11 cellular contexts compared by ENCODE assay signal in the genomic region with DNA sequence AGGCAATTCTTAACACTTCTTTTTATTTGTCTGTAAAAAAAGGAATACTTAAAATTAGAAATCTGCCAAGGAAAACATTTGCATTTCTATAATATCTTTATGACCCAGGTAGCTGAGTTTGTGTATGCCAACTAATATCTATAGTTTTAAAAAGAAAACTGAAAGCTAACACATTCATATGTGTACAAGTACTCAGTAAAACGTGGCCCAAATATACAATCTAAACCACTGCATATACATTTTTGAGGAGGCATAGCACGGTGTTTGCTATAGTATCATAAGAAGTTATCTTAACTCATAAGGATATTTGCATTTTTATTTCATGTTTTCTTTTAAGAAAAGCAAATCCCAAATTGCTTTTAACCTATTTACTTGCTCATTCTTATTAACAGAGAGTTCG.
A peak's percentile ranks its signal among the peaks of the same experiment; 100 is the strongest.
DNase-seq lines count a peak whose midpoint lies in the region; ATAC-seq lines count a peak whose summit lies in the region.
"Had no signal": no experiment of that assay in that cellular context is flagged by ENCODE, and none has a peak within 500 bp of the region (broad histone marks: within the 10 kb centered on the region; RNA-seq: fewer than 3 reads in every experiment).

No MANE protein-coding gene starts in this region.

- H3K4me2 ChIP-seq in mesenchymal stem cell (ENCODE audit: low read length, poor library complexity, severe bottlenecking): no peak overlapping the region

- no peak overlapping the region for H2BK15ac ChIP-seq in mesenchymal stem cell (ENCODE audit: low read depth, poor library complexity, severe bottlenecking)

- H3K4me3 ChIP-seq in mesenchymal stem cell (ENCODE audit: insufficient read depth in 1 of 2, low read depth in 1 of 2, low read length in 2 of 2): no peak overlapping the region

- peaks cover 0 to 10% of the 10 kb centered on the region in 2 experiments for H3K36me3 ChIP-seq in mesenchymal stem cell (ENCODE audit: control insufficient read depth in 1 of 2, insufficient read depth in 2 of 2, low read depth in 1 of 2, low read length in 2 of 2)

- no peak overlapping the region for H2AK5ac ChIP-seq in mesenchymal stem cell (ENCODE audit: low read length, severe bottlenecking)

- H4K8ac ChIP-seq in mesenchymal stem cell (ENCODE audit: low read length): no peak overlapping the region

- no peaks in the 10 kb centered on the region for H3K9me3 ChIP-seq in mesenchymal stem cell (ENCODE audit: control insufficient read depth, low read length)

- H4K91ac ChIP-seq in mesenchymal stem cell (ENCODE audit: low read length): no peak overlapping the region

- H2BK12ac ChIP-seq in mesenchymal stem cell (ENCODE audit: low read length in 2 of 2): no peak overlapping the region

- H3K23ac ChIP-seq in mesenchymal stem cell (ENCODE audit: low read length in 2 of 2): no peak overlapping the region

- no peak overlapping the region for H3K27ac ChIP-seq in mesenchymal stem cell (ENCODE audit: low read length, poor library complexity, severe bottlenecking)
- H3K27ac ChIP-seq: C4-2B had no signal

- WGBS in mesenchymal stem cell: no CpG with 5 or more reads among the region's 3 CpGs

- no peak overlapping the region for H3K4ac ChIP-seq in mesenchymal stem cell (ENCODE audit: low read depth in 1 of 2, low read length in 2 of 2)

- no peak overlapping the region for H3K18ac ChIP-seq in mesenchymal stem cell (ENCODE audit: low read depth in 1 of 2, low read length in 2 of 2)

- ATAC-seq in GM18861 (IDR thresholded peaks at IDR 0.05; ENCODE audit: unreplicated experiment): peak; percentile 79
- peak; percentile 90 for ATAC-seq in GM21360 (IDR thresholded peaks at IDR 0.05; ENCODE audit: unreplicated experiment)
- ATAC-seq in HG02884 (IDR thresholded peaks at IDR 0.05; ENCODE audit: unreplicated experiment): peak; percentile 99
- peak; percentile 90 for ATAC-seq in HG03521 (IDR thresholded peaks at IDR 0.05; ENCODE audit: unreplicated experiment)

- H3K27me3 ChIP-seq in mesenchymal stem cell (ENCODE audit: control insufficient read depth in 1 of 2, insufficient read depth in 1 of 2, low read length in 2 of 2): no peaks in the 10 kb centered on the region

- H2BK5ac ChIP-seq in mesenchymal stem cell (ENCODE audit: low read depth, low read length, poor library complexity, severe bottlenecking): no peak overlapping the region

- no peak overlapping the region for H2AFZ ChIP-seq in mesenchymal stem cell (ENCODE audit: low read depth, low read length)

- H3K9ac ChIP-seq in mesenchymal stem cell (ENCODE audit: low read length): no peak overlapping the region

- H3K14ac ChIP-seq in mesenchymal stem cell (ENCODE audit: low read length in 2 of 2): no peak overlapping the region

- H3K4me1 ChIP-seq in mesenchymal stem cell (ENCODE audit: control insufficient read depth, insufficient read depth, low read depth, low read length): no peaks in the 10 kb centered on the region

- DNase-seq in DMS153 (lab: John Stamatoyannopoulos, UW) (no peak), NCI-H524 treated with DMSO at 0.1 percent for 48 hours (lab: John Stamatoyannopoulos, UW) (no peak), mucosa of gallbladder (ENCODE audit: low spot score) (no peak), mesenchymal stem cell (no peak)
- DNase-seq: cortex of kidney, NCI-H2029 had no signal

- H2BK120ac ChIP-seq in mesenchymal stem cell (ENCODE audit: low read depth, low read length): no peak overlapping the region

- no peaks in the 10 kb centered on the region for H3K79me1 ChIP-seq in mesenchymal stem cell (replicated peaks; ENCODE audit: low read length, poor library complexity, severe bottlenecking)
